In genomic region chr20:14951707-14952106, GRCh38 we compare ENCODE assay signal across 13 cellular contexts.
DNase-seq lines count a peak whose midpoint lies in the region; ATAC-seq and TF ChIP-seq lines count a peak whose summit lies in the region.
"Had no signal": no experiment of that assay in that cellular context is flagged by ENCODE, and none has a peak within 500 bp of the region (broad histone marks: within the 10 kb centered on the region; RNA-seq: fewer than 3 reads in every experiment).

No MANE protein-coding gene starts in this region.

- peak overlapping the region; percentile 0 for H3K4me3 Mint-ChIP-seq in glutamatergic neuron (ENCODE audit: unreplicated experiment)
- H3K4me3 Mint-ChIP-seq in activated CD4-positive, alpha-beta memory T cell treated with anti-CD3 and anti-CD28 coated beads for 36 hours = no peak overlapping the region
- H3K4me3 Mint-ChIP-seq: activated naive CD8-positive, alpha-beta T cell treated with anti-CD3 and anti-CD28 coated beads, Interleukin-2, amount 50 U/mL, for 24 hours; T-helper 17 cell had no signal

- TF ChIP-seq CTCF in HCT116 (IDR thresholded peaks at IDR 0.05 in 2 of 3, conservative IDR thresholded peaks at IDR 0.05 in 1 of 3; ENCODE audit: borderline replicate concordance in 1 of 3, insufficient read depth in 1 of 3, low read depth in 2 of 3, low read length in 2 of 3) = no peak
- no peak for TF ChIP-seq CTCF in glutamatergic neuron (IDR thresholded peaks at IDR 0.05; ENCODE audit: partially characterized antibody, unreplicated experiment)
- TF ChIP-seq CTCF in smooth muscle cell (IDR thresholded peaks at IDR 0.05; ENCODE audit: borderline replicate concordance, insufficient read depth, poor library complexity, severe bottlenecking) = no peak

- H3K4me3 ChIP-seq in HCT116 (replicated peaks in 1 of 2; ENCODE audit: low read depth in 1 of 2, low read length in 2 of 2) (no peak overlapping the region), smooth muscle cell (no peak overlapping the region)
- H3K4me3 ChIP-seq: pancreas, suprapubic skin had no signal

- DNase-seq in HCT116 (ENCODE audit: low read depth, low spot score) (no peak), amniotic stem cell (lab: John Stamatoyannopoulos, UW) (peak; percentile 56), glutamatergic neuron (no peak), smooth muscle cell (lab: John Stamatoyannopoulos, UW; ENCODE audit: unreplicated experiment) (no peak), RKO (ENCODE audit: low spot score) (no peak)
- DNase-seq in activated CD4-positive, alpha-beta memory T cell treated with anti-CD3 and anti-CD28 coated beads for 36 hours = no peak
- DNase-seq: activated naive CD8-positive, alpha-beta T cell treated with anti-CD3 and anti-CD28 coated beads, Interleukin-2, amount 50 U/mL, for 24 hours; left cardiac atrium; NCI-H774; pancreas; T-helper 17 cell had no signal

- peaks cover 29% of the 10 kb centered on the region for H3K4me1 Mint-ChIP-seq in glutamatergic neuron (ENCODE audit: low read depth, unreplicated experiment)
- H3K4me1 Mint-ChIP-seq in activated CD4-positive, alpha-beta memory T cell treated with anti-CD3 and anti-CD28 coated beads for 36 hours (ENCODE audit: low read depth) = no peaks in the 10 kb centered on the region
- H3K4me1 Mint-ChIP-seq: activated naive CD8-positive, alpha-beta T cell treated with anti-CD3 and anti-CD28 coated beads, Interleukin-2, amount 50 U/mL, for 24 hours; T-helper 17 cell had no signal

- no peak for TF ChIP-seq POLR2A in HCT116 (IDR thresholded peaks at IDR 0.05; ENCODE audit: borderline replicate concordance, extremely low read depth, insufficient read depth, insufficient read length)

- peaks cover 8% of the 10 kb centered on the region for H3F3A ChIP-seq in smooth muscle cell (ENCODE audit: low read depth)

- peak overlapping the region; percentile 70 for H3K27ac Mint-ChIP-seq in glutamatergic neuron (ENCODE audit: unreplicated experiment)
- H3K27ac Mint-ChIP-seq in activated CD4-positive, alpha-beta memory T cell treated with anti-CD3 and anti-CD28 coated beads for 36 hours = no peak overlapping the region
- H3K27ac Mint-ChIP-seq: activated naive CD8-positive, alpha-beta T cell treated with anti-CD3 and anti-CD28 coated beads, Interleukin-2, amount 50 U/mL, for 24 hours; T-helper 17 cell had no signal

- H3K79me2 ChIP-seq in HCT116 (ENCODE audit: insufficient read depth, low read length) = no peaks in the 10 kb centered on the region
- H3K79me2 ChIP-seq in smooth muscle cell (ENCODE audit: low read depth) = no peaks in the 10 kb centered on the region

- H3K36me3 ChIP-seq in HCT116 (ENCODE audit: control insufficient read depth in 1 of 2, insufficient read depth in 2 of 2, low read length in 2 of 2) (no peaks in the 10 kb centered on the region), smooth muscle cell (ENCODE audit: low read depth) (no peaks in the 10 kb centered on the region)
- H3K36me3 ChIP-seq: pancreas, suprapubic skin had no signal

- H3K9me2 ChIP-seq in HCT116 (ENCODE audit: insufficient read depth) = no peaks in the 10 kb centered on the region

- no peaks in the 10 kb centered on the region for H4K20me1 ChIP-seq in HCT116 (ENCODE audit: insufficient read depth)
- H4K20me1 ChIP-seq in smooth muscle cell (ENCODE audit: low read depth) = no peaks in the 10 kb centered on the region

- H3K9me3 Mint-ChIP-seq in glutamatergic neuron (ENCODE audit: unreplicated experiment) = peaks cover 2% of the 10 kb centered on the region
- peaks cover 2% of the 10 kb centered on the region for H3K9me3 Mint-ChIP-seq in activated CD4-positive, alpha-beta memory T cell treated with anti-CD3 and anti-CD28 coated beads for 36 hours

- WGBS in smooth muscle cell (ENCODE audit: low lambda C conversion rate) = 0% methylated on average over 1 of the region's 1 CpG

- peak overlapping the region; percentile 17; the same call in 1 of the 2 replicates for H3K4me2 ChIP-seq in HCT116 (ENCODE audit: low read length)
- peak overlapping the region; percentile 77 for H3K4me2 ChIP-seq in smooth muscle cell

- POLR2A ChIA-PET in HCT116 (lab: Charles Lee) = no interaction called here
- POLR2A ChIA-PET in activated CD4-positive, alpha-beta memory T cell treated with anti-CD3 and anti-CD28 coated beads for 36 hours (lab: Charles Lee) = interaction anchor here (0.5 kb wide), 1 partner anchor 733 kb away, joined by 3 read pairs; no protein-coding TSS in a partner anchor

- no peak overlapping the region for H3K9ac ChIP-seq in HCT116 (ENCODE audit: low read length)
- H3K9ac ChIP-seq in smooth muscle cell (ENCODE audit: low read depth) = no peak overlapping the region

- H3K27ac ChIP-seq in HCT116 (ENCODE audit: low read depth, low read length) (no peak overlapping the region), smooth muscle cell (ENCODE audit: low read depth) (peak overlapping the region; percentile 84)
- H3K27ac ChIP-seq: pancreas, suprapubic skin had no signal

- intact Hi-C loops in HCT116 (cut with micrococcal nuclease) = no loop called here
- intact Hi-C loops in activated CD4-positive, alpha-beta memory T cell treated with anti-CD3 and anti-CD28 coated beads for 36 hours (cut with micrococcal nuclease) = no loop called here

- H2AFZ ChIP-seq in HCT116 (ENCODE audit: low read depth, low read length, poor library complexity, severe bottlenecking) = no peak overlapping the region
- H2AFZ ChIP-seq in smooth muscle cell (ENCODE audit: low read depth) = peak overlapping the region; percentile 73

- H3K36me3 Mint-ChIP-seq in glutamatergic neuron (ENCODE audit: unreplicated experiment) = no peaks in the 10 kb centered on the region
- H3K36me3 Mint-ChIP-seq in activated CD4-positive, alpha-beta memory T cell treated with anti-CD3 and anti-CD28 coated beads for 36 hours = no peaks in the 10 kb centered on the region

- ATAC-seq in HCT116 = no peak
- no peak for ATAC-seq in GM21786 (IDR thresholded peaks at IDR 0.05; ENCODE audit: unreplicated experiment)
- ATAC-seq: activated naive CD8-positive, alpha-beta T cell treated with anti-CD3 and anti-CD28 coated beads, Interleukin-2, amount 50 U/mL, for 24 hours; pancreas; T-helper 17 cell had no signal

- no peaks in the 10 kb centered on the region for H3K27me3 ChIP-seq in HCT116 (ENCODE audit: insufficient read depth, low read length)
- H3K27me3 ChIP-seq in smooth muscle cell (ENCODE audit: low read depth) = no peaks in the 10 kb centered on the region
- H3K27me3 ChIP-seq: pancreas, suprapubic skin had no signal

- H3K4me1 ChIP-seq in HCT116 (ENCODE audit: control insufficient read depth in 1 of 2, insufficient read depth in 2 of 2, low read length in 2 of 2) (peaks cover 2 to 10% of the 10 kb centered on the region in 2 experiments; a peak in 2 of 4 replicates), smooth muscle cell (ENCODE audit: low read depth) (peaks cover 9% of the 10 kb centered on the region)
- H3K4me1 ChIP-seq: pancreas, suprapubic skin had no signal

- peaks cover 4% of the 10 kb centered on the region for H3K27me3 Mint-ChIP-seq in glutamatergic neuron (ENCODE audit: unreplicated experiment)
- H3K27me3 Mint-ChIP-seq in activated CD4-positive, alpha-beta memory T cell treated with anti-CD3 and anti-CD28 coated beads for 36 hours = no peaks in the 10 kb centered on the region
- H3K27me3 Mint-ChIP-seq: activated naive CD8-positive, alpha-beta T cell treated with anti-CD3 and anti-CD28 coated beads, Interleukin-2, amount 50 U/mL, for 24 hours; T-helper 17 cell had no signal

- H3K9me3 ChIP-seq in HCT116 (ENCODE audit: control insufficient read depth in 1 of 2, insufficient read depth in 1 of 2, low read depth in 1 of 2, low read length in 2 of 2) (no peaks in the 10 kb centered on the region), smooth muscle cell (replicated peaks; ENCODE audit: low read depth) (no peaks in the 10 kb centered on the region)
- H3K9me3 ChIP-seq: pancreas, suprapubic skin had no signal

- RAD21 ChIA-PET in HCT116 (lab: Charles Lee; ENCODE audit: low non-redundant PET in 1 of 2, low total read pairs in 2 of 2, uncharacterized antibody in 2 of 2, unreplicated experiment in 2 of 2) = no interaction called here

- no TSS peak for BruUV-seq in HCT116 (replicated peaks; lab: Mats Ljungman, UMichigan)

- CTCF ChIA-PET in HCT116 (lab: Charles Lee) = no interaction called here
- CTCF ChIA-PET in activated CD4-positive, alpha-beta memory T cell treated with anti-CD3 and anti-CD28 coated beads for 36 hours (lab: Charles Lee) = no interaction called here

- no peak for TF ChIP-seq RAD21 in HCT116 (IDR thresholded peaks at IDR 0.05; ENCODE audit: low read depth)

TF ChIP-seq in HCT116, 20 proteins besides CTCF, POLR2A, EP300 and RAD21:
- no peak for TF ChIP-seq MAX (IDR thresholded peaks at IDR 0.05)
- no peak for TF ChIP-seq ZNF274 (IDR thresholded peaks at IDR 0.05; ENCODE audit: low read depth, low read length)
- no peak for TF ChIP-seq CBX3 (IDR thresholded peaks at IDR 0.05; ENCODE audit: low read depth)
- no peak for TF ChIP-seq ATF3 (IDR thresholded peaks at IDR 0.05)
- no peak for TF ChIP-seq POLR2AphosphoS5 (IDR thresholded peaks at IDR 0.05; ENCODE audit: low read depth, low read length)
- TF ChIP-seq JUND (IDR thresholded peaks at IDR 0.05) = no peak
- no peak for TF ChIP-seq SRF (IDR thresholded peaks at IDR 0.05; ENCODE audit: low read depth)
- no peak for TF ChIP-seq CEBPB (IDR thresholded peaks at IDR 0.05; ENCODE audit: low read depth)
- no peak for TF ChIP-seq EZH2 (IDR thresholded peaks at IDR 0.05)
- TF ChIP-seq EZH2phosphoT487 (IDR thresholded peaks at IDR 0.05; ENCODE audit: borderline replicate concordance) = no peak
- no peak for TF ChIP-seq YY1 (IDR thresholded peaks at IDR 0.05; ENCODE audit: extremely low read depth, insufficient replicate concordance, low read depth, low read length)
- no peak for TF ChIP-seq ZFX (IDR thresholded peaks at IDR 0.05)
TF ChIP-seq in HCT116: peak in this region for 0.
